1 cellular context compared by ENCODE assay signal in the genomic region with DNA sequence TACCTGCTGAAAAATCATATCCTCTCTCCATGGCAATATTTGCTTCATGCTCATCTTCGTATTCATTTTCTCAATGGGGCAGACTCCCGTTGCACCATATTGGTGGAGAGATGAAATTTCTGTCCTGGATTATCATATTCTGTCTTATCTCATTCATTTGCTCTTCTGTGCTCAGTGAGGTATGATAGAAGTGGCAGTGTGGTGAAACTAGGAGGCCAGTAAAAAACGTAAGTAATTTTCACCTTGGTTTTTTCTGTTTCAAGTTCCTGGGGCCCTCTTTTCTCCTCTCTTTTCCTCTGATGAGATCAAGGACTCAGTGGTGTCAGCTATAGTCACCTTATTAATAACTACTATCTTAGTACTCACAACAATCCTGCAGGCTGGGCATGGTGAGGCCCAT.
TF ChIP-seq lines count a peak whose summit lies in the region.

No MANE protein-coding gene starts in this region.

TF ChIP-seq in GM12878, 131 proteins besides CTCF, POLR2A, EP300 and RAD21:
- TF ChIP-seq MYC (IDR thresholded peaks at IDR 0.05; ENCODE audit: insufficient read depth, insufficient read length, insufficient replicate concordance, low read length, severe bottlenecking) = no peak
- TF ChIP-seq, protein P1, sequence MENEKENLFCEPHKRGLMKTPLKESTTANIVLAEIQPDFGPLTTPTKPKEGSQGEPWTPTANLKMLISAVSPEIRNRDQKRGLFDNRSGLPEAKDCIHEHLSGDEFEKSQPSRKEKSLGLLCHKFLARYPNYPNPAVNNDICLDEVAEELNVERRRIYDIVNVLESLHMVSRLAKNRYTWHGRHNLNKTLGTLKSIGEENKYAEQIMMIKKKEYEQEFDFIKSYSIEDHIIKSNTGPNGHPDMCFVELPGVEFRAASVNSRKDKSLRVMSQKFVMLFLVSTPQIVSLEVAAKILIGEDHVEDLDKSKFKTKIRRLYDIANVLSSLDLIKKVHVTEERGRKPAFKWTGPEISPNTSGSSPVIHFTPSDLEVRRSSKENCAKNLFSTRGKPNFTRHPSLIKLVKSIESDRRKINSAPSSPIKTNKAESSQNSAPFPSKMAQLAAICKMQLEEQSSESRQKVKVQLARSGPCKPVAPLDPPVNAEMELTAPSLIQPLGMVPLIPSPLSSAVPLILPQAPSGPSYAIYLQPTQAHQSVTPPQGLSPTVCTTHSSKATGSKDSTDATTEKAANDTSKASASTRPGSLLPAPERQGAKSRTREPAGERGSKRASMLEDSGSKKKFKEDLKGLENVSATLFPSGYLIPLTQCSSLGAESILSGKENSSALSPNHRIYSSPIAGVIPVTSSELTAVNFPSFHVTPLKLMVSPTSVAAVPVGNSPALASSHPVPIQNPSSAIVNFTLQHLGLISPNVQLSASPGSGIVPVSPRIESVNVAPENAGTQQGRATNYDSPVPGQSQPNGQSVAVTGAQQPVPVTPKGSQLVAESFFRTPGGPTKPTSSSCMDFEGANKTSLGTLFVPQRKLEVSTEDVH (IDR thresholded peaks at IDR 0.05; ENCODE audit: low read depth, partially characterized antibody) = no peak
- no peak for TF ChIP-seq KAT2A (conservative IDR thresholded peaks at IDR 0.05; ENCODE audit: control insufficient read depth, low read depth, low read length)
- TF ChIP-seq, protein P2, sequence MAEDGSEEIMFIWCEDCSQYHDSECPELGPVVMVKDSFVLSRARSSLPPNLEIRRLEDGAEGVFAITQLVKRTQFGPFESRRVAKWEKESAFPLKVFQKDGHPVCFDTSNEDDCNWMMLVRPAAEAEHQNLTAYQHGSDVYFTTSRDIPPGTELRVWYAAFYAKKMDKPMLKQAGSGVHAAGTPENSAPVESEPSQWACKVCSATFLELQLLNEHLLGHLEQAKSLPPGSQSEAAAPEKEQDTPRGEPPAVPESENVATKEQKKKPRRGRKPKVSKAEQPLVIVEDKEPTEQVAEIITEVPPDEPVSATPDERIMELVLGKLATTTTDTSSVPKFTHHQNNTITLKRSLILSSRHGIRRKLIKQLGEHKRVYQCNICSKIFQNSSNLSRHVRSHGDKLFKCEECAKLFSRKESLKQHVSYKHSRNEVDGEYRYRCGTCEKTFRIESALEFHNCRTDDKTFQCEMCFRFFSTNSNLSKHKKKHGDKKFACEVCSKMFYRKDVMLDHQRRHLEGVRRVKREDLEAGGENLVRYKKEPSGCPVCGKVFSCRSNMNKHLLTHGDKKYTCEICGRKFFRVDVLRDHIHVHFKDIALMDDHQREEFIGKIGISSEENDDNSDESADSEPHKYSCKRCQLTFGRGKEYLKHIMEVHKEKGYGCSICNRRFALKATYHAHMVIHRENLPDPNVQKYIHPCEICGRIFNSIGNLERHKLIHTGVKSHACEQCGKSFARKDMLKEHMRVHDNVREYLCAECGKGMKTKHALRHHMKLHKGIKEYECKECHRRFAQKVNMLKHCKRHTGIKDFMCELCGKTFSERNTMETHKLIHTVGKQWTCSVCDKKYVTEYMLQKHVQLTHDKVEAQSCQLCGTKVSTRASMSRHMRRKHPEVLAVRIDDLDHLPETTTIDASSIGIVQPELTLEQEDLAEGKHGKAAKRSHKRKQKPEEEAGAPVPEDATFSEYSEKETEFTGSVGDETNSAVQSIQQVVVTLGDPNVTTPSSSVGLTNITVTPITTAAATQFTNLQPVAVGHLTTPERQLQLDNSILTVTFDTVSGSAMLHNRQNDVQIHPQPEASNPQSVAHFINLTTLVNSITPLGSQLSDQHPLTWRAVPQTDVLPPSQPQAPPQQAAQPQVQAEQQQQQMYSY (CRISPR knock-in tag; IDR thresholded peaks at IDR 0.05) = no peak
- TF ChIP-seq CBX5 (IDR thresholded peaks at IDR 0.05; ENCODE audit: low read depth) = no peak
- no peak for TF ChIP-seq FOXM1 (IDR thresholded peaks at IDR 0.05; ENCODE audit: low read depth, low read length)
